Comparison of ENCODE assay signal across 24 cellular contexts in the genomic region with DNA sequence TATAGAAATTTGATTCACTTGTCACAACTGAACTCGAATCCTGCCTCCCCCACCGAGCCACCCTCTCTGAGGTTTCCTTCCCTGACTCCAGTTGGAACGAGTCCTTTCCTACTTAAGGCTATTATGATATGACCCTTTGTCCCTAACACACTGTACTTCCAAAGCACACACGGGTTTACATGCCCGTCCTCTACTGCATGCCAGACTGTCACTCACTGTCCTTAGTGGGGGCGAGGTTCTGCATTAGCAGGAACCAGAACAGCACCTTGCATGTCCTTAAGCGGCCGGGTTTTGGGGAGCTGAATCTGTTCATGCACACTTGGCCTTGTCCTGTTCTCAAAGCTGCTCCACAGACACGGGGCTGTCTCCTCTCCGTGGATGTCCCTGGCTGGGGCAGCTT.
"Had no signal": no experiment of that assay in that cellular context is flagged by ENCODE, and none has a peak within 500 bp of the region (broad histone marks: within the 10 kb centered on the region; RNA-seq: fewer than 3 reads in every experiment).

No MANE protein-coding gene starts in this region.

- ATAC-seq: effector memory CD8-positive, alpha-beta T cell; foreskin keratinocyte; left lung; natural killer cell treated with Interleukin-12 subunit alpha and Interleukin-12 subunit beta and Interleukin-15 and Interleukin-18, amount 100 ng/mL, for 72 hours; pancreas; right lobe of liver; stimulated activated effector memory CD8-positive, alpha-beta T cell treated with anti-CD3 and anti-CD28 coated beads, Interleukin-12 subunit alpha, Interleukin-12 subunit beta, amount 100 ng/mL, for 72 hours; upper lobe of right lung had no signal

- H3K27ac ChIP-seq: epithelial cell of prostate, esophagus squamous epithelium, foreskin keratinocyte, left lung, pancreas, right lobe of liver, testis, tibial nerve, upper lobe of right lung, vagina had no signal

- H3K4me3 Mint-ChIP-seq: dendritic cell treated with granulocyte-macrophage colony-stimulating factor and Interleukin-4, amounts not matched to agents 40 ng/mL and 50 ng/mL, for 4 days; effector memory CD8-positive, alpha-beta T cell; natural killer cell treated with Interleukin-12 subunit alpha and Interleukin-12 subunit beta and Interleukin-15 and Interleukin-18, amount 100 ng/mL, for 72 hours; stimulated activated effector memory CD8-positive, alpha-beta T cell treated with anti-CD3 and anti-CD28 coated beads, Interleukin-12 subunit alpha, Interleukin-12 subunit beta, amount 100 ng/mL, for 72 hours; stimulated activated naive CD8-positive, alpha-beta T cell treated with anti-CD3 and anti-CD28 coated beads, Interleukin-15, Interleukin-2, amounts not matched to agents 100 ng/mL and 50 ng/mL, for 24 hours had no signal

- H3K27me3 Mint-ChIP-seq: effector memory CD8-positive, alpha-beta T cell had no signal

- H3K27me3 ChIP-seq: esophagus squamous epithelium, left lung, pancreas, right lobe of liver, testis, tibial nerve, upper lobe of right lung, vagina had no signal

- H3K9me3 Mint-ChIP-seq: dendritic cell treated with granulocyte-macrophage colony-stimulating factor and Interleukin-4, amounts not matched to agents 40 ng/mL and 50 ng/mL, for 4 days; effector memory CD8-positive, alpha-beta T cell; natural killer cell treated with Interleukin-12 subunit alpha and Interleukin-12 subunit beta and Interleukin-15 and Interleukin-18, amount 100 ng/mL, for 72 hours; stimulated activated naive CD8-positive, alpha-beta T cell treated with anti-CD3 and anti-CD28 coated beads, Interleukin-15, Interleukin-2, amounts not matched to agents 100 ng/mL and 50 ng/mL, for 24 hours had no signal

- H3K36me3 ChIP-seq: esophagus squamous epithelium, left lung, pancreas, right lobe of liver, tibial nerve, upper lobe of right lung, vagina had no signal

- H3K4me1 Mint-ChIP-seq: stimulated activated effector memory CD8-positive, alpha-beta T cell treated with anti-CD3 and anti-CD28 coated beads, Interleukin-12 subunit alpha, Interleukin-12 subunit beta, amount 100 ng/mL, for 72 hours had no signal

- H3K27ac Mint-ChIP-seq: dendritic cell treated with granulocyte-macrophage colony-stimulating factor and Interleukin-4, amounts not matched to agents 40 ng/mL and 50 ng/mL, for 4 days; effector memory CD8-positive, alpha-beta T cell; natural killer cell treated with Interleukin-12 subunit alpha and Interleukin-12 subunit beta and Interleukin-15 and Interleukin-18, amount 100 ng/mL, for 72 hours; progenitor cell of endocrine pancreas; stimulated activated effector memory CD8-positive, alpha-beta T cell treated with anti-CD3 and anti-CD28 coated beads, Interleukin-12 subunit alpha, Interleukin-12 subunit beta, amount 100 ng/mL, for 72 hours; stimulated activated naive CD8-positive, alpha-beta T cell treated with anti-CD3 and anti-CD28 coated beads, Interleukin-15, Interleukin-2, amounts not matched to agents 100 ng/mL and 50 ng/mL, for 24 hours had no signal

- H3K36me3 Mint-ChIP-seq: natural killer cell treated with Interleukin-12 subunit alpha and Interleukin-12 subunit beta and Interleukin-15 and Interleukin-18, amount 100 ng/mL, for 72 hours; stimulated activated effector memory CD8-positive, alpha-beta T cell treated with anti-CD3 and anti-CD28 coated beads, Interleukin-12 subunit alpha, Interleukin-12 subunit beta, amount 100 ng/mL, for 72 hours had no signal

- H3K4me3 ChIP-seq: esophagus squamous epithelium, left lung, lung, pancreas, right lobe of liver, testis, tibial nerve, upper lobe of right lung, vagina had no signal

- H3K9me3 ChIP-seq: esophagus squamous epithelium, left lung, pancreas, right lobe of liver, testis, tibial nerve, upper lobe of right lung, vagina had no signal

- H3K4me1 ChIP-seq: foreskin keratinocyte, left lung, pancreas, right lobe of liver, testis, tibial nerve, upper lobe of right lung, vagina had no signal

- DNase-seq: effector memory CD8-positive, alpha-beta T cell; esophagus squamous epithelium; foreskin keratinocyte; hypothalamus; islet precursor cell; left lung; mesenchymal stem cell; midbrain; occipital lobe; pancreas; right lobe of liver; stimulated activated CD4-positive, alpha-beta T cell treated with anti-CD3 and anti-CD28 coated beads, Interleukin-4, amount 100 ng/mL, for 1 hour; stimulated activated CD8-positive, alpha-beta memory T cell treated with anti-CD3 and anti-CD28 coated beads, Interleukin-4, amount 100 ng/mL, for 48 hours; testis; upper lobe of right lung had no signal
